ENCODE assay signal across 21 cellular contexts in the genomic region with DNA sequence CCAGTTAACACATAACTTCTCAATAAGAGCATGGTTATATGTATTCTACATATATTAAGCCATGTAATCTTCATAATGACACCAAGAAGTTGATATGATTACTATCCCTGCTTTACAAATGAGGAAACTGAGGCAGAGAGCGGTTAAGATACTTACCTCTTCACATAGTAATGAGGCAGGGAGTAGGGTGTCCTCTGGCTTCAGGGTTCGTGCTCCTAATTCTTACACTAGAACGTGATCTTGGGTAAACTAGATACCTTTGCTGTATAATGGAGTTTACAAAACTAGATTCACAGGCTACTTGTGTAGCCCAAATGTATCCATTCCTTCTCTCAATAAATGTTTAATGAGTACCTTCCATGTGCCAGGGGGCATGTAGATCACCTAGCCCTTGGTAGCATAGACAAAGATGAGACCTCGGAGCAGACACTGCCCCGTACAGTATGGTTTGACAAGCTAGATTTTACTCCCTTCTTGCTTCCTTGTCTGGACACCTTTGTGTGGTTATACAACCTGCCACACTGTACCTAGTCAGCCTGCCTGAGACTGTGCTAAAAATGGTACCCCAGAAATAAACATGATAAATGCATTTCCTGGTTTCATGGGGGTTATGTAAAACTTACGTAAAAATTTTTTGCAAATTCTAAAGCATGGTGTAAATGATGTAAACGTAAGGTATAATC.
"Had no signal": no experiment of that assay in that cellular context is flagged by ENCODE, and none has a peak within 500 bp of the region (broad histone marks: within the 10 kb centered on the region; RNA-seq: fewer than 3 reads in every experiment).

No MANE protein-coding gene starts in this region.

- H3K9me3 Mint-ChIP-seq: activated CD4-positive, alpha-beta memory T cell treated with anti-CD3 and anti-CD28 coated beads, Interleukin-2, amount 10 ng/mL, durations not matched to agents 7 days and 5 days; immature natural killer cell; stimulated activated naive CD8-positive, alpha-beta T cell treated with anti-CD3 and anti-CD28 coated beads, Interleukin-15, Interleukin-2, amounts not matched to agents 100 ng/mL and 50 ng/mL, for 24 hours had no signal

- ATAC-seq: body of pancreas, heart right ventricle had no signal

- DNase-seq: activated CD4-positive, alpha-beta memory T cell treated with anti-CD3 and anti-CD28 coated beads, Interleukin-2, amount 10 ng/mL, durations not matched to agents 7 days and 5 days; activated CD4-positive, alpha-beta T cell treated with anti-CD3 and anti-CD28 coated beads for 1 hour; activated CD8-positive, alpha-beta memory T cell treated with anti-CD3 and anti-CD28 coated beads, Interleukin-2, amount 50 U/mL, for 48 hours; activated gamma-delta T cell treated with Interleukin-2 at 50 U/mL for 16 hours; activated naive CD8-positive, alpha-beta T cell treated with anti-CD3 and anti-CD28 coated beads for 36 hours; body of pancreas; dermis blood vessel endothelial cell; effector memory CD4-positive, alpha-beta T cell; esophagus squamous epithelium; heart right ventricle; immature natural killer cell; kidney glomerular epithelial cell; left ventricle myocardium inferior; stimulated activated CD4-positive, alpha-beta T cell treated with anti-CD3 and anti-CD28 coated beads, Interleukin-12 subunit alpha, Interleukin-12 subunit beta, amount 100 ng/mL, for 4 hours; stimulated activated CD4-positive, alpha-beta T cell treated with anti-CD3 and anti-CD28 coated beads, Interleukin-2, amount 100 ng/mL, for 24 hours; uterus; WERI-Rb-1 had no signal

- H3K27ac Mint-ChIP-seq: activated CD4-positive, alpha-beta memory T cell treated with anti-CD3 and anti-CD28 coated beads, Interleukin-2, amount 10 ng/mL, durations not matched to agents 7 days and 5 days; activated naive CD8-positive, alpha-beta T cell treated with anti-CD3 and anti-CD28 coated beads for 36 hours; memory B cell; progenitor cell of endocrine pancreas; stimulated activated naive CD8-positive, alpha-beta T cell treated with anti-CD3 and anti-CD28 coated beads, Interleukin-15, Interleukin-2, amounts not matched to agents 100 ng/mL and 50 ng/mL, for 24 hours had no signal

- H3K36me3 Mint-ChIP-seq: activated naive CD8-positive, alpha-beta T cell treated with anti-CD3 and anti-CD28 coated beads for 36 hours; immature natural killer cell; memory B cell had no signal

- H3K27me3 Mint-ChIP-seq: activated CD4-positive, alpha-beta memory T cell treated with anti-CD3 and anti-CD28 coated beads, Interleukin-2, amount 10 ng/mL, durations not matched to agents 7 days and 5 days; activated naive CD8-positive, alpha-beta T cell treated with anti-CD3 and anti-CD28 coated beads for 36 hours; memory B cell; stimulated activated naive CD8-positive, alpha-beta T cell treated with anti-CD3 and anti-CD28 coated beads, Interleukin-15, Interleukin-2, amounts not matched to agents 100 ng/mL and 50 ng/mL, for 24 hours had no signal

- H3K4me3 Mint-ChIP-seq: activated CD4-positive, alpha-beta memory T cell treated with anti-CD3 and anti-CD28 coated beads, Interleukin-2, amount 10 ng/mL, durations not matched to agents 7 days and 5 days; activated naive CD8-positive, alpha-beta T cell treated with anti-CD3 and anti-CD28 coated beads for 36 hours; immature natural killer cell; memory B cell; neural crest cell; stimulated activated naive CD8-positive, alpha-beta T cell treated with anti-CD3 and anti-CD28 coated beads, Interleukin-15, Interleukin-2, amounts not matched to agents 100 ng/mL and 50 ng/mL, for 24 hours had no signal

- H3K4me1 Mint-ChIP-seq: memory B cell, neural crest cell had no signal
